8 cellular contexts compared by ENCODE assay signal in the genomic region with DNA sequence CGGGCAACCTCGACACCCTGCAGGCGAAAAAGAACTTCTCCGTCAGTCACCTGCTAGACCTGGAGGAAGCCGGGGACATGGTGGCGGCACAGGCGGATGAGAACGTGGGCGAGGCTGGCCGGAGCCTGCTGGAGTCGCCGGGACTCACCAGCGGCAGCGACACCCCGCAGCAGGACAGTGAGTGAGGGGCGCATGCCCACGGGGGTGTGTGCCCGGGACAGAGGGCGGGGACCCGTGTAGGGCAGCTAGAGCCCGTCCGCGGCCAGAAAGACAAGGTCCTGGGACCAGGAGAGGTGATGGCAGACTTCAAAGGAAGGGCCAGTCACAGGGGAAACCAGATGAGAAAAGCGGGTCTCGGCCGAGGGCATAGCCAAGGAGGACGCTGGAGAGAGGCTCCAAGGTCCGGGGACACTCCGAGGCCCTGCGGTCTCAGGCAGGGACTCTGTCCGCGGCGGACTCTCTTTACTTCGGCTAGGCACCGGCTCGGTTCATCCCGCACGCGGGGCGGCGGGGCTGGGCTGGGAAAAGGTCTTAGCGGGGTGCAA.
DNase-seq lines count a peak whose midpoint lies in the region; ATAC-seq and TF ChIP-seq lines count a peak whose summit lies in the region.

No MANE protein-coding gene starts in this region.

- H3K27me3 ChIP-seq in brain microvascular endothelial cell (replicated peaks), result no peaks in the 10 kb centered on the region
- peaks cover 10% of the 10 kb centered on the region for H3K27me3 ChIP-seq in layer of hippocampus (ENCODE audit: control insufficient read depth, insufficient read depth, low read length)

- ATAC-seq in HG03457 (IDR thresholded peaks at IDR 0.05; ENCODE audit: unreplicated experiment), result no peak
- ATAC-seq in GM21576 (IDR thresholded peaks at IDR 0.05; ENCODE audit: unreplicated experiment), result no peak

- peak; percentile 47 for DNase-seq in NCI-H82 (lab: John Stamatoyannopoulos, UW)
- no peak for DNase-seq in NCI-H82 treated with DMSO at 0.1 percent for 48 hours (lab: John Stamatoyannopoulos, UW; ENCODE audit: unreplicated experiment)
- DNase-seq in brain microvascular endothelial cell, result peak; percentile 23
- peak in 15 of 49 donors; percentile 17 to 57 (median 34) for DNase-seq in substantia nigra (lab: John Stamatoyannopoulos, UW)
- no peak for DNase-seq in UCSD-AML1 (lab: John Stamatoyannopoulos, UW; ENCODE audit: unreplicated experiment)

- peak; percentile 7 for TF ChIP-seq CTCF in brain microvascular endothelial cell (IDR thresholded peaks at IDR 0.05; ENCODE audit: low read depth, low read length, missing control alignments)

- peak overlapping the region; percentile 92 for H3K4me3 ChIP-seq in brain microvascular endothelial cell (ENCODE audit: low read depth, low read length)

- no peaks in the 10 kb centered on the region for H3K36me3 ChIP-seq in brain microvascular endothelial cell (replicated peaks)

- peak overlapping the region; percentile 85 for H3K27ac ChIP-seq in brain microvascular endothelial cell
- peak overlapping the region; percentile 81 for H3K27ac ChIP-seq in layer of hippocampus (ENCODE audit: low read depth, low read length)
- peak overlapping the region; percentile 57 for H3K27ac ChIP-seq in substantia nigra (ENCODE audit: low read depth, low read length, poor library complexity, severe bottlenecking)

- in situ Hi-C loops in brain microvascular endothelial cell (cut with HindIII; ENCODE audit: low pct_ligation_motif_present, low sequenced_read_pairs), result no loop called here

Comparison
In these comparisons a context has a peak if more than half of its experiments do, and no peak if none do; other contexts are left out.
1. DNase-seq: peak in NCI-H82 (single experiment) and brain microvascular endothelial cell (single experiment); none in NCI-H82 treated with DMSO at 0.1 percent for 48 hours (single experiment) and UCSD-AML1 (single experiment).
2. Peak in every context shown above with its lines, with median percentiles within 50 percentile points of each other: H3K27ac ChIP-seq.